8 cellular contexts compared by ENCODE assay signal in the genomic region with DNA sequence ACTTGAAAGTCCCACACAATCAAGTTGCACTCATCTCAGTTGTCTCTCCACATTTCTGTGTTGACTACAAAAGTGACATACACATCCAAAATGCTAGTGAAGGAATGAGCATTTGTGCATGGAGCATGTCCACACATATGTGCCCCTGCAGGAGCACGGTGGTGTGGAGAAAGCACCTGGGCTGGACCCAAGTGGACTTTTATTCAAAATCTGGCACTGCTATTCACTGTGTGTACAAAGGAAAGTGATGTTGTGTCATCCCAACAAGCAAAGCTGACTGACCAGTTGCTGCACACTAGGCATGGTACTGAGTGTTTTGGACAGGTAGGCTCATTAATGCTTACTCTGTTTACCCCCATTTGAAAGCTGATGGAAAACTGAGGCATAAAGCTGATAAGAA.
"Had no signal": no experiment of that assay in that cellular context is flagged by ENCODE, and none has a peak within 500 bp of the region (broad histone marks: within the 10 kb centered on the region; RNA-seq: fewer than 3 reads in every experiment).

No MANE protein-coding gene starts in this region.

- ATAC-seq: GM12878 had no signal

- FAIRE-seq: G401.6, GM12878, GM12891, GM12892, GM18507, GM19239 had no signal

- DNase-seq: GDM1, GF-D8 had no signal

- H3K4me3 ChIP-seq: GM12878 had no signal
